ENCODE assay signal across 1 cellular context in the genomic region with DNA sequence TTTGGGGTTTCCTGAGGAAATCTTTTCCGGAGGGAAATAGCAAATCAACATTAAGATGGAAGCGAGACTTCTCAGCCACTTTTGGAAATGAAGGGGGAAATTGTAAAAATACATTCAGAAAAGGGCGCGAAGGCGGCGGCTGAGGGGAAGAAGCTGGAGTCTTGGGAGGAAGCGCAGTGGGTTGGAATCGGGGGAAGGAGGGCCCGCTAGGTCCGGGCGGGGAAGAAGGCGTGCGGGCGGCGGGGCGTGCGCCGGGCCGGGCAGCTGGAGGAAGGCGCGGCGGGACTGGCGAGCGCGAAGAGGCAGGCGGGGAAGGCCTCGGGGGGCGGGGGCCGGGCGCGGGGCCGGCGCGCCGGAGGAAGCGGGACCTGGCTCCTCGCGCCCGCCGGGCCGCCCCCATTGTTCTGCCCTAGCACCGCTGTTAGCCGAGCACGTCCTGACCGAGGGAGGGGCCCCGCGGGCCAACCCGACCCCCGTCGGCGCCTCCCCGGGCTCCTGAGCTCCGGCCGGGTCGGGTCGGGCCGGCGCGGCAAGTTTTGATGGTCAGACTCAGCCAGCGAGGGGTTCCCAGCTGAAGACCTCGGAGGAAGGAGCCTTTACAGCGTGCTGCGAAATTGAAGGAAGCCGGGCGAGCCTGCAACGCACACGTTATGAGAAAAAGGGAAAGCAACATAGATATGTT.
TF ChIP-seq lines count a peak whose summit lies in the region.

No MANE protein-coding gene starts in this region.

TF ChIP-seq in HEK293, 187 proteins besides CTCF, POLR2A, EP300 and RAD21 (continued from another document and continues in another):
- TF ChIP-seq PRDM4 (tag by site-specific recombination; IDR thresholded peaks at IDR 0.05) (no peak; the same call in 1 of the 2 replicates), SP3 (tag by site-specific recombination; IDR thresholded peaks at IDR 0.05) (peak; percentile 58), WT1 (tag by site-specific recombination; IDR thresholded peaks at IDR 0.05) (no peak), SP7 (tag by site-specific recombination; IDR thresholded peaks at IDR 0.05) (0 out of 2 replicates have a peak, but pooled peaks have one; percentile 12), ZNF311 (tag by site-specific recombination; IDR thresholded peaks at IDR 0.05; ENCODE audit: borderline replicate concordance) (no peak), TRIM28 (IDR thresholded peaks at IDR 0.05; ENCODE audit: borderline replicate concordance, low read length) (no peak), SALL2 (tag by site-specific recombination; IDR thresholded peaks at IDR 0.05; ENCODE audit: borderline replicate concordance) (no peak), ZNF324 (tag by site-specific recombination; IDR thresholded peaks at IDR 0.05) (no peak), HOXD13 (CRISPR knock-in tag; IDR thresholded peaks at IDR 0.05; ENCODE audit: borderline replicate concordance) (no peak), ZNF510 (tag by site-specific recombination; IDR thresholded peaks at IDR 0.05; ENCODE audit: insufficient replicate concordance) (no peak), ZNF792 (tag by site-specific recombination; IDR thresholded peaks at IDR 0.05) (no peak), ZNF837 (tag by site-specific recombination; IDR thresholded peaks at IDR 0.05) (no peak), ZNF549 (tag by site-specific recombination; IDR thresholded peaks at IDR 0.05) (no peak), ZNF157 (tag by site-specific recombination; IDR thresholded peaks at IDR 0.05) (no peak), ZBTB8A (tag by site-specific recombination; IDR thresholded peaks at IDR 0.05) (peak; percentile 93), MZF1 (tag by site-specific recombination; IDR thresholded peaks at IDR 0.05; ENCODE audit: borderline replicate concordance) (no peak), ZNF416 (tag by site-specific recombination; IDR thresholded peaks at IDR 0.05) (no peak), ZNF19 (tag by site-specific recombination; IDR thresholded peaks at IDR 0.05; ENCODE audit: low read depth) (no peak), ZBTB49 (tag by site-specific recombination; IDR thresholded peaks at IDR 0.05; ENCODE audit: low read depth) (no peak), ZBTB10 (tag by site-specific recombination; IDR thresholded peaks at IDR 0.05) (no peak), ZXDB (tag by site-specific recombination; IDR thresholded peaks at IDR 0.05) (peak; percentile 46; the same call in 1 of the 2 replicates), ZNF843 (tag by site-specific recombination; IDR thresholded peaks at IDR 0.05) (no peak), ZNF48 (tag by site-specific recombination; IDR thresholded peaks at IDR 0.05) (no peak), ZNF692 (tag by site-specific recombination; IDR thresholded peaks at IDR 0.05) (peak; percentile 29), ZSCAN23 (tag by site-specific recombination; IDR thresholded peaks at IDR 0.05) (no peak), ZNF280D (tag by site-specific recombination; IDR thresholded peaks at IDR 0.05) (no peak), ZNF10 (tag by site-specific recombination; IDR thresholded peaks at IDR 0.05) (peak; percentile 81; the same call in 1 of the 2 replicates), TCF7L2 (IDR thresholded peaks at IDR 0.05; ENCODE audit: borderline replicate concordance, low read depth, low read length) (no peak), OVOL3 (tag by site-specific recombination; IDR thresholded peaks at IDR 0.05) (no peak), ZNF114 (tag by site-specific recombination; IDR thresholded peaks at IDR 0.05) (no peak), ZNF350 (tag by site-specific recombination; IDR thresholded peaks at IDR 0.05) (no peak), YY1 (tag by site-specific recombination; IDR thresholded peaks at IDR 0.05) (no peak)
- TF ChIP-seq, protein P1, sequence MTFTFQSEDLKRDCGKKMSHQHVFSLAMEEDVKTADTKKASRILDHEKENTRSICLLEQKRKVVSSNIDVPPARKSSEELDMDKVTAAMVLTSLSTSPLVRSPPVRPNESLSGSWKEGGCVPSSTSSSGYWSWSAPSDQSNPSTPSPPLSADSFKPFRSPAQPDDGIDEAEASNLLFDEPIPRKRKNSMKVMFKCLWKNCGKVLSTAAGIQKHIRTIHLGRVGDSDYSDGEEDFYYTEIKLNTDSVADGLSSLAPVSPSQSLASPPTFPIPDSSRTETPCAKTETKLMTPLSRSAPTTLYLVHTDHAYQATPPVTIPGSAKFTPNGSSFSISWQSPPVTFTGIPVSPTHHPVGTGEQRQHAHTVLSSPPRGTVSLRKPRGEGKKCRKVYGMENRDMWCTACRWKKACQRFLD (tag by site-specific recombination; IDR thresholded peaks at IDR 0.05): no peak
- TF ChIP-seq, protein P2, sequence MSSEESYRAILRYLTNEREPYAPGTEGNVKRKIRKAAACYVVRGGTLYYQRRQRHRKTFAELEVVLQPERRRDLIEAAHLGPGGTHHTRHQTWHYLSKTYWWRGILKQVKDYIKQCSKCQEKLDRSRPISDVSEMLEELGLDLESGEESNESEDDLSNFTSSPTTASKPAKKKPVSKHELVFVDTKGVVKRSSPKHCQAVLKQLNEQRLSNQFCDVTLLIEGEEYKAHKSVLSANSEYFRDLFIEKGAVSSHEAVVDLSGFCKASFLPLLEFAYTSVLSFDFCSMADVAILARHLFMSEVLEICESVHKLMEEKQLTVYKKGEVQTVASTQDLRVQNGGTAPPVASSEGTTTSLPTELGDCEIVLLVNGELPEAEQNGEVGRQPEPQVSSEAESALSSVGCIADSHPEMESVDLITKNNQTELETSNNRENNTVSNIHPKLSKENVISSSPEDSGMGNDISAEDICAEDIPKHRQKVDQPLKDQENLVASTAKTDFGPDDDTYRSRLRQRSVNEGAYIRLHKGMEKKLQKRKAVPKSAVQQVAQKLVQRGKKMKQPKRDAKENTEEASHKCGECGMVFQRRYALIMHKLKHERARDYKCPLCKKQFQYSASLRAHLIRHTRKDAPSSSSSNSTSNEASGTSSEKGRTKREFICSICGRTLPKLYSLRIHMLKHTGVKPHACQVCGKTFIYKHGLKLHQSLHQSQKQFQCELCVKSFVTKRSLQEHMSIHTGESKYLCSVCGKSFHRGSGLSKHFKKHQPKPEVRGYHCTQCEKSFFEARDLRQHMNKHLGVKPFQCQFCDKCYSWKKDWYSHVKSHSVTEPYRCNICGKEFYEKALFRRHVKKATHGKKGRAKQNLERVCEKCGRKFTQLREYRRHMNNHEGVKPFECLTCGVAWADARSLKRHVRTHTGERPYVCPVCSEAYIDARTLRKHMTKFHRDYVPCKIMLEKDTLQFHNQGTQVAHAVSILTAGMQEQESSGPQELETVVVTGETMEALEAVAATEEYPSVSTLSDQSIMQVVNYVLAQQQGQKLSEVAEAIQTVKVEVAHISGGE (tag by site-specific recombination; conservative IDR thresholded peaks at IDR 0.05; ENCODE audit: low read depth): 0 out of 2 replicates have a peak, but pooled peaks have one; percentile 13
- TF ChIP-seq, protein P3, sequence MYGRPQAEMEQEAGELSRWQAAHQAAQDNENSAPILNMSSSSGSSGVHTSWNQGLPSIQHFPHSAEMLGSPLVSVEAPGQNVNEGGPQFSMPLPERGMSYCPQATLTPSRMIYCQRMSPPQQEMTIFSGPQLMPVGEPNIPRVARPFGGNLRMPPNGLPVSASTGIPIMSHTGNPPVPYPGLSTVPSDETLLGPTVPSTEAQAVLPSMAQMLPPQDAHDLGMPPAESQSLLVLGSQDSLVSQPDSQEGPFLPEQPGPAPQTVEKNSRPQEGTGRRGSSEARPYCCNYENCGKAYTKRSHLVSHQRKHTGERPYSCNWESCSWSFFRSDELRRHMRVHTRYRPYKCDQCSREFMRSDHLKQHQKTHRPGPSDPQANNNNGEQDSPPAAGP (tag by site-specific recombination; IDR thresholded peaks at IDR 0.05): no peak
- TF ChIP-seq, protein P4, sequence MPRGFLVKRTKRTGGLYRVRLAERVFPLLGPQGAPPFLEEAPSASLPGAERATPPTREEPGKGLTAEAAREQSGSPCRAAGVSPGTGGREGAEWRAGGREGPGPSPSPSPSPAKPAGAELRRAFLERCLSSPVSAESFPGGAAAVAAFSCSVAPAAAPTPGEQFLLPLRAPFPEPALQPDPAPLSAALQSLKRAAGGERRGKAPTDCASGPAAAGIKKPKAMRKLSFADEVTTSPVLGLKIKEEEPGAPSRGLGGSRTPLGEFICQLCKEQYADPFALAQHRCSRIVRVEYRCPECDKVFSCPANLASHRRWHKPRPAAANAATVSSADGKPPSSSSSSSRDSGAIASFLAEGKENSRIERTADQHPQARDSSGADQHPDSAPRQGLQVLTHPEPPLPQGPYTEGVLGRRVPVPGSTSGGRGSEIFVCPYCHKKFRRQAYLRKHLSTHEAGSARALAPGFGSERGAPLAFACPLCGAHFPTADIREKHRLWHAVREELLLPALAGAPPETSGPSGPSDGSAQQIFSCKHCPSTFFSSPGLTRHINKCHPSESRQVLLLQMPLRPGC (tag by site-specific recombination; IDR thresholded peaks at IDR 0.05): no peak
